In genomic region chr14:100307215-100308111, GRCh38 we compare ENCODE assay signal across 9 cellular contexts. TPM values are rescaled to one million over a fixed set of nuclear protein-coding genes. Genes with fewer than 3 reads are reported as not detected.
DNase-seq lines count a peak whose midpoint lies in the region; TF ChIP-seq lines count a peak whose summit lies in the region.
"Had no signal": no experiment of that assay in that cellular context is flagged by ENCODE, and none has a peak within 500 bp of the region (broad histone marks: within the 10 kb centered on the region; RNA-seq: fewer than 3 reads in every experiment).

No MANE protein-coding gene starts in this region.

- peaks cover 0 to 2% of the 10 kb centered on the region in 2 donors for H3K36me3 Mint-ChIP-seq in CD4-positive, alpha-beta memory T cell
- H3K36me3 Mint-ChIP-seq in glutamatergic neuron (ENCODE audit: unreplicated experiment) = no peaks in the 10 kb centered on the region

- no peak for TF ChIP-seq CTCF in HEK293 (tag by site-specific recombination; IDR thresholded peaks at IDR 0.05)
- no peak for TF ChIP-seq CTCF in WERI-Rb-1 (IDR thresholded peaks at IDR 0.05; ENCODE audit: low read depth, low read length)
- no peak for TF ChIP-seq CTCF in glutamatergic neuron (IDR thresholded peaks at IDR 0.05; ENCODE audit: partially characterized antibody, unreplicated experiment)
- TF ChIP-seq CTCF in retinal pigment epithelial cell (conservative IDR thresholded peaks at IDR 0.05; ENCODE audit: low read depth, low read length) = no peak
- no peak for TF ChIP-seq CTCF in GM20000 (IDR thresholded peaks at IDR 0.05; ENCODE audit: extremely low read depth, missing control alignments)

- POLR2A ChIA-PET in CD4-positive, alpha-beta memory T cell (lab: Charles Lee; ENCODE audit: partially characterized antibody) = no interaction called here
- POLR2A ChIA-PET in HEK293 (lab: Yijun Ruan, JAX) = interaction anchor here (0.9 kb wide), 1 partner anchor 68 kb away, joined by 3 read pairs; a partner anchor contains a TSS

- H3K9me3 Mint-ChIP-seq in CD4-positive, alpha-beta memory T cell = no peaks in the 10 kb centered on the region
- H3K9me3 Mint-ChIP-seq in glutamatergic neuron (ENCODE audit: unreplicated experiment) = peaks cover 12% of the 10 kb centered on the region

- CTCF ChIA-PET in CD4-positive, alpha-beta memory T cell (lab: Charles Lee; ENCODE audit: partially characterized antibody) = no interaction called here
- CTCF ChIA-PET in HEK293 (lab: Yijun Ruan, JAX) = interaction anchor here (0.6 to 1.1 kb wide), 2 partner anchors 70 to 103 kb away, joined by 4 to 8 read pairs; no protein-coding TSS in a partner anchor

- peak in 1 of 5 donors; percentile 34 for DNase-seq in CD4-positive, alpha-beta memory T cell
- DNase-seq in WERI-Rb-1 (peak; percentile 26), glutamatergic neuron (peak; percentile 54), retinal pigment epithelial cell (ENCODE audit: low read depth) (no peak), DMS153 (lab: John Stamatoyannopoulos, UW) (no peak), GM20000 (ENCODE audit: low spot score) (no peak), GF-D8 (lab: John Stamatoyannopoulos, UW) (no peak)

- H3K27me3 Mint-ChIP-seq in CD4-positive, alpha-beta memory T cell = no peaks in the 10 kb centered on the region
- H3K27me3 Mint-ChIP-seq in glutamatergic neuron (ENCODE audit: unreplicated experiment) = peaks cover 10% of the 10 kb centered on the region

- H3K27ac ChIP-seq in CD4-positive, alpha-beta memory T cell (ENCODE audit: low read depth, low read length) = peak overlapping the region; percentile 28
- no peak overlapping the region; the same call in 1 of the 2 replicates for H3K27ac ChIP-seq in HEK293 (ENCODE audit: extremely low read depth, low read depth, low read length)
- peak overlapping the region; percentile 83 for H3K27ac ChIP-seq in WERI-Rb-1

- peak overlapping the region in 1 of 2 donors; percentile 60 for H3K4me3 ChIP-seq in CD4-positive, alpha-beta memory T cell (ENCODE audit: low read length in 2 of 2)
- H3K4me3 ChIP-seq in HEK293 (ENCODE audit: low read depth, low read length) = peak overlapping the region; percentile 71
- H3K4me3 ChIP-seq in WERI-Rb-1 (ENCODE audit: low read depth, low read length) = peak overlapping the region; percentile 95
- H3K4me3 ChIP-seq in retinal pigment epithelial cell (ENCODE audit: low read length) = peak overlapping the region; percentile 73

- intact Hi-C loops in CD4-positive, alpha-beta memory T cell (cut with micrococcal nuclease) = loop anchor here (2.0 kb wide), 1 partner anchor 23 kb away; no protein-coding TSS in a partner anchor

- peak overlapping the region in 2 of 7 donors; percentile 12 to 66 for H3K27ac Mint-ChIP-seq in CD4-positive, alpha-beta memory T cell
- peak overlapping the region; percentile 88 for H3K27ac Mint-ChIP-seq in glutamatergic neuron (ENCODE audit: unreplicated experiment)

- H3K4me1 Mint-ChIP-seq in CD4-positive, alpha-beta memory T cell = peaks cover 5 to 18% (median 9%) of the 10 kb centered on the region in 4 donors
- peaks cover 28% of the 10 kb centered on the region for H3K4me1 Mint-ChIP-seq in glutamatergic neuron (ENCODE audit: low read depth, unreplicated experiment)

- no peaks in the 10 kb centered on the region for H3K27me3 ChIP-seq in CD4-positive, alpha-beta memory T cell (ENCODE audit: insufficient read depth, low read length)
- H3K27me3 ChIP-seq in WERI-Rb-1 (ENCODE audit: insufficient read depth, low read depth, severe bottlenecking) = no peaks in the 10 kb centered on the region

- no peaks in the 10 kb centered on the region for H3K9me3 ChIP-seq in CD4-positive, alpha-beta memory T cell (ENCODE audit: control insufficient read depth in 1 of 2, low read length in 2 of 2)
- H3K9me3 ChIP-seq in HEK293 (ENCODE audit: control insufficient read depth, insufficient read depth, low read depth, low read length) (no peaks in the 10 kb centered on the region), WERI-Rb-1 (ENCODE audit: severe bottlenecking) (no peaks in the 10 kb centered on the region)

- H3K4me1 ChIP-seq in CD4-positive, alpha-beta memory T cell (ENCODE audit: insufficient read depth, low read length) = peaks cover 10% of the 10 kb centered on the region
- peaks cover 2% of the 10 kb centered on the region; the same call in 1 of the 2 replicates for H3K4me1 ChIP-seq in HEK293 (ENCODE audit: control insufficient read depth, insufficient read depth, low read length)

- peak overlapping the region; percentile 67 to 83 (median 78) for H3K4me3 Mint-ChIP-seq in CD4-positive, alpha-beta memory T cell
- H3K4me3 Mint-ChIP-seq in glutamatergic neuron (ENCODE audit: unreplicated experiment) = peak overlapping the region; percentile 92

- H3K36me3 ChIP-seq in CD4-positive, alpha-beta memory T cell (ENCODE audit: insufficient read depth, low read length) = no peaks in the 10 kb centered on the region
- H3K36me3 ChIP-seq in HEK293 (ENCODE audit: control insufficient read depth in 2 of 2, insufficient read depth in 1 of 2, low read length in 2 of 2) = no peaks in the 10 kb centered on the region
- peaks cover 12% of the 10 kb centered on the region for H3K36me3 ChIP-seq in WERI-Rb-1

TF ChIP-seq in HEK293, 187 proteins besides CTCF, POLR2A, EP300 and RAD21:
- TF ChIP-seq GLIS2 (tag by site-specific recombination; IDR thresholded peaks at IDR 0.05) = peak; percentile 22; the same call in 1 of the 2 replicates
- TF ChIP-seq ZSCAN23 (tag by site-specific recombination; IDR thresholded peaks at IDR 0.05) = no peak

RNA-seq across cellular contexts. Expression of gene SLC25A29, which starts 1.2 kb away (rescaled TPM):
- 1 to 10 TPM; 7.9 to 8.1 TPM for total RNA-seq in CD4-positive, alpha-beta memory T cell
- polyA plus RNA-seq in CD4-positive, alpha-beta memory T cell = 1 to 10 TPM in 1 of 2 donors, under 1 TPM in 1; 0.08 to 1.5 TPM
- 409 TPM for total RNA-seq in glutamatergic neuron (ENCODE audit: unreplicated experiment)

RNA-seq across cellular contexts. Expression of gene SLC25A47, which starts 15.7 kb away (rescaled TPM):
- total RNA-seq in CD4-positive, alpha-beta memory T cell = not detected
- not detected for polyA plus RNA-seq in CD4-positive, alpha-beta memory T cell
- total RNA-seq in glutamatergic neuron (ENCODE audit: unreplicated experiment) = not detected
- total RNA-seq: M059J had no signal

Comparison
In these comparisons a context has a peak if more than half of its experiments do, and no peak if none do; other contexts are left out.
1. DNase-seq: peak in WERI-Rb-1 (single experiment) and glutamatergic neuron (single experiment); none in retinal pigment epithelial cell (single experiment), DMS153 (single experiment), GM20000 (single experiment) and GF-D8 (single experiment).
2. RNA of gene SLC25A29, which starts 1.2 kb away (total RNA-seq): 409 TPM in glutamatergic neuron (single experiment); 7.9 to 8.1 TPM in CD4-positive, alpha-beta memory T cell; every median in the first group is over 10 times any median in the second.